ENCODE assay signal across 21 cellular contexts in the genomic region with DNA sequence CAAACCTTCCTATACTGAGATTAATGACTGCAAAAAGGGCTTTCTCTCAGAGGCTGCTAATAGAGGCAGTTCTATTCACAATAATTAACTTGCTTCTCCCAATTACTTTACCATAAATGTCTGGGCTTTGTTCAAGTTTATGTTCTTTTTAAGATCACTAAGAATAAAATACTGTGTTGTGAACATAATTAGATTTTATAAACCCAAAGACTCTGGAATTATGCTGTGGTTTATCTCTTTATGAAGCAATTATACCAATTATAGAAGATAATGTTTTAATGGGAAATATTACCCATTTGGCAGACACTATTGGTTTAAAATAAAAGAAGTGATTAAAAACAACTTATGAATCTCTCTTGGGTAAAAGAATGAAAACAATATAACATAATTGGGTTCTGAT. TPM values are rescaled to one million over a fixed set of nuclear protein-coding genes. Genes with fewer than 3 reads are reported as not detected.
DNase-seq lines count a peak whose midpoint lies in the region; ATAC-seq and TF ChIP-seq lines count a peak whose summit lies in the region.
"Had no signal": no experiment of that assay in that cellular context is flagged by ENCODE, and none has a peak within 500 bp of the region (broad histone marks: within the 10 kb centered on the region; RNA-seq: fewer than 3 reads in every experiment).

No MANE protein-coding gene starts in this region.

- H3K36me3 ChIP-seq in BLaER1 treated with 17β-estradiol and CSF1 and Interleukin-3, amounts not matched to agents 10 nM and 100 nM = 0 out of 22 replicates have a peak, but pooled peaks cover 0 to 3% (median 0%) of the 10 kb centered on the region in 11 experiments
- no peaks in the 10 kb centered on the region for H3K36me3 ChIP-seq in OCI-LY7 (ENCODE audit: insufficient read depth, low read length)
- H3K36me3 ChIP-seq: MG63 had no signal

- TF ChIP-seq CTCF in OCI-LY7 (conservative IDR thresholded peaks at IDR 0.05; ENCODE audit: low read length) = no peak

- H3K4me3 ChIP-seq in BLaER1 treated with 17β-estradiol and CSF1 and Interleukin-3, amounts not matched to agents 10 nM and 100 nM = peak overlapping the region in 4 of 10 experiments; percentile 41 to 52 (median 50); a peak in 4 of 20 replicates
- no peak overlapping the region for H3K4me3 ChIP-seq in OCI-LY7 (ENCODE audit: low read depth, low read length, poor library complexity, severe bottlenecking)
- H3K4me3 ChIP-seq: MG63 had no signal

- peak overlapping the region in 4 of 11 experiments; percentile 15 to 72 (median 30); a peak in 6 of 22 replicates for H3K9ac ChIP-seq in BLaER1 treated with 17β-estradiol and CSF1 and Interleukin-3, amounts not matched to agents 10 nM and 100 nM

- H3K27ac Mint-ChIP-seq in T-helper 1 cell treated with Interleukin-12 subunit alpha and Interleukin-12 subunit beta and Interleukin-4 antibody, amounts not matched to agents 30 μg/mL and 1 μg/mL, for 36 hours = peak overlapping the region; percentile 82
- H3K27ac Mint-ChIP-seq in immature natural killer cell = peak overlapping the region; percentile 84 to 97 (median 94)
- no peak overlapping the region for H3K27ac Mint-ChIP-seq in stimulated activated naive B cell treated with anti-CD40 and anti-IgM and Interleukin-4, amounts not matched to agents 10 μg/mL and 1 μg/mL and 100 μg/mL, for 72 hours
- H3K27ac Mint-ChIP-seq: H9, HFFc6 had no signal

- peak overlapping the region; percentile 40 to 98 (median 81); a peak in 20 of 22 replicates for H3K4me2 ChIP-seq in BLaER1 treated with 17β-estradiol and CSF1 and Interleukin-3, amounts not matched to agents 10 nM and 100 nM
- H3K4me2 ChIP-seq in OCI-LY7 (ENCODE audit: low read length) = peak overlapping the region; percentile 46; the same call in 1 of the 2 replicates

- DNase-seq in T-helper 1 cell = no peak
- no peak for DNase-seq in OCI-LY7 (ENCODE audit: low spot score)
- no peak for DNase-seq in immature natural killer cell
- no peak for DNase-seq in GM19238 (ENCODE audit: insufficient read length, low spot score)
- DNase-seq in stimulated activated naive B cell treated with anti-CD40 and anti-IgM and Interleukin-4, amounts not matched to agents 10 μg/mL and 1 μg/mL and 100 μg/mL, for 72 hours = no peak
- DNase-seq: EL, GF-D8, H9, HFFc6, Kasumi-1, MG63, NCI-H1436 treated with DMSO at 0.1 percent for 48 hours, NCI-H2029, NCI-H2171, NCI-H345, NCI-H524 treated with DMSO at 0.1 percent for 48 hours, SIG-M5 had no signal

- H3K9me2 ChIP-seq in OCI-LY7 (ENCODE audit: insufficient read depth, low read length) = no peaks in the 10 kb centered on the region

- ATAC-seq in HG03097 (IDR thresholded peaks at IDR 0.05; ENCODE audit: low FRiP score, unreplicated experiment) = no peak
- ATAC-seq in stimulated activated naive B cell treated with anti-CD40 and anti-IgM and Interleukin-4, amounts not matched to agents 10 μg/mL and 1 μg/mL and 100 μg/mL, for 72 hours (replicated peaks) = no peak

- BruUV-seq in OCI-LY7 (replicated peaks; lab: Mats Ljungman, UMichigan) = no TSS peak

- H3K27ac ChIP-seq in BLaER1 treated with 17β-estradiol and CSF1 and Interleukin-3, amounts not matched to agents 10 nM and 100 nM = peak overlapping the region in 7 of 11 experiments; percentile 15 to 73 (median 62); a peak in 9 of 22 replicates
- H3K27ac ChIP-seq in OCI-LY7 (ENCODE audit: low read depth, low read length, poor library complexity, severe bottlenecking) = no peak overlapping the region

- H3K4me3 Mint-ChIP-seq in T-helper 1 cell treated with Interleukin-12 subunit alpha and Interleukin-12 subunit beta and Interleukin-4 antibody, amounts not matched to agents 30 μg/mL and 1 μg/mL, for 36 hours = no peak overlapping the region
- H3K4me3 Mint-ChIP-seq in immature natural killer cell = peak overlapping the region; percentile 76 to 90 (median 86)
- H3K4me3 Mint-ChIP-seq in stimulated activated naive B cell treated with anti-CD40 and anti-IgM and Interleukin-4, amounts not matched to agents 10 μg/mL and 1 μg/mL and 100 μg/mL, for 72 hours = no peak overlapping the region
- H3K4me3 Mint-ChIP-seq: H9, HFFc6 had no signal

- H3K27me3 Mint-ChIP-seq in T-helper 1 cell treated with Interleukin-12 subunit alpha and Interleukin-12 subunit beta and Interleukin-4 antibody, amounts not matched to agents 30 μg/mL and 1 μg/mL, for 36 hours (ENCODE audit: low read depth) = no peaks in the 10 kb centered on the region
- H3K27me3 Mint-ChIP-seq in immature natural killer cell (ENCODE audit: low read depth in 3 of 3) = peaks cover 0 to 1% (median 0%) of the 10 kb centered on the region in 3 donors
- peaks cover 0 to 13% of the 10 kb centered on the region in 2 donors for H3K27me3 Mint-ChIP-seq in stimulated activated naive B cell treated with anti-CD40 and anti-IgM and Interleukin-4, amounts not matched to agents 10 μg/mL and 1 μg/mL and 100 μg/mL, for 72 hours

- POLR2A ChIA-PET in OCI-LY7 (lab: Charles Lee) = no interaction called here

- peaks cover 12 to 82% (median 66%) of the 10 kb centered on the region in 10 experiments for H3K4me1 ChIP-seq in BLaER1 treated with 17β-estradiol and CSF1 and Interleukin-3, amounts not matched to agents 10 nM and 100 nM
- H3K4me1 ChIP-seq in OCI-LY7 (ENCODE audit: insufficient read depth, low read length, poor library complexity, severe bottlenecking) = peaks cover 15% of the 10 kb centered on the region

- H3K9me3 Mint-ChIP-seq in T-helper 1 cell treated with Interleukin-12 subunit alpha and Interleukin-12 subunit beta and Interleukin-4 antibody, amounts not matched to agents 30 μg/mL and 1 μg/mL, for 36 hours = no peaks in the 10 kb centered on the region
- no peaks in the 10 kb centered on the region for H3K9me3 Mint-ChIP-seq in immature natural killer cell
- H3K9me3 Mint-ChIP-seq in stimulated activated naive B cell treated with anti-CD40 and anti-IgM and Interleukin-4, amounts not matched to agents 10 μg/mL and 1 μg/mL and 100 μg/mL, for 72 hours = no peaks in the 10 kb centered on the region
- H3K9me3 Mint-ChIP-seq: H9, HFFc6 had no signal

- H3K27me3 ChIP-seq in BLaER1 treated with 17β-estradiol and CSF1 and Interleukin-3, amounts not matched to agents 10 nM and 100 nM = no peaks in the 10 kb centered on the region
- H3K27me3 ChIP-seq: MG63 had no signal

- H3K4me1 Mint-ChIP-seq in T-helper 1 cell treated with Interleukin-12 subunit alpha and Interleukin-12 subunit beta and Interleukin-4 antibody, amounts not matched to agents 30 μg/mL and 1 μg/mL, for 36 hours (ENCODE audit: low read depth) = peaks cover 44% of the 10 kb centered on the region
- peaks cover 48 to 66% of the 10 kb centered on the region in 2 donors for H3K4me1 Mint-ChIP-seq in immature natural killer cell
- peaks cover 4 to 18% of the 10 kb centered on the region in 2 donors for H3K4me1 Mint-ChIP-seq in stimulated activated naive B cell treated with anti-CD40 and anti-IgM and Interleukin-4, amounts not matched to agents 10 μg/mL and 1 μg/mL and 100 μg/mL, for 72 hours

- H3K79me2 ChIP-seq in OCI-LY7 (ENCODE audit: insufficient read depth, low read depth, low read length) = no peaks in the 10 kb centered on the region

- peaks cover 0 to 18% (median 5%) of the 10 kb centered on the region in 11 experiments; a peak in 5 of 22 replicates for H3K9me3 ChIP-seq in BLaER1 treated with 17β-estradiol and CSF1 and Interleukin-3, amounts not matched to agents 10 nM and 100 nM (replicated peaks in 1 of 11)
- H3K9me3 ChIP-seq in OCI-LY7 (ENCODE audit: low read length) = no peaks in the 10 kb centered on the region
- H3K9me3 ChIP-seq: MG63 had no signal

- CTCF ChIA-PET in OCI-LY7 (lab: Charles Lee; ENCODE audit: unreplicated experiment) = no interaction called here

- H2AFZ ChIP-seq in OCI-LY7 (ENCODE audit: low read length) = peak overlapping the region; percentile 69; the same call in 1 of the 2 replicates

- H4K20me1 ChIP-seq in BLaER1 treated with 17β-estradiol and CSF1 and Interleukin-3, amounts not matched to agents 10 nM and 100 nM = no peaks in the 10 kb centered on the region
- H4K20me1 ChIP-seq in OCI-LY7 (ENCODE audit: insufficient read depth, low read length) = no peaks in the 10 kb centered on the region

- H3K36me3 Mint-ChIP-seq in T-helper 1 cell treated with Interleukin-12 subunit alpha and Interleukin-12 subunit beta and Interleukin-4 antibody, amounts not matched to agents 30 μg/mL and 1 μg/mL, for 36 hours (ENCODE audit: low read depth) = peaks cover 7% of the 10 kb centered on the region
- H3K36me3 Mint-ChIP-seq in immature natural killer cell = peaks cover 0 to 3% (median 0%) of the 10 kb centered on the region in 3 donors
- no peaks in the 10 kb centered on the region for H3K36me3 Mint-ChIP-seq in stimulated activated naive B cell treated with anti-CD40 and anti-IgM and Interleukin-4, amounts not matched to agents 10 μg/mL and 1 μg/mL and 100 μg/mL, for 72 hours

- intact Hi-C loops in OCI-LY7 (cut with micrococcal nuclease; ENCODE audit: unreplicated experiment) = no loop called here

RNA-seq across cellular contexts. Expression of a gene that starts 43.5 kb away (rescaled TPM):
- not detected in 2 replicates for total RNA-seq in OCI-LY7 (2014; rRNA removed; shearing (Covaris generic))
- not detected in 2 replicates for total RNA-seq in OCI-LY7 (2022)
- 10 to 100 TPM; 33.3 to 68.1 (median 40.5) TPM for polyA plus RNA-seq in immature natural killer cell
- total RNA-seq: A172, HFFc6 had no signal

Comparison
In these comparisons a context has a peak if more than half of its experiments do, and no peak if none do; other contexts are left out.
1. H3K4me3 Mint-ChIP-seq: peak in immature natural killer cell (5 of 5); none in T-helper 1 cell treated with Interleukin-12 subunit alpha and Interleukin-12 subunit beta and Interleukin-4 antibody, amounts not matched to agents 30 μg/mL and 1 μg/mL, for 36 hours (single experiment) and stimulated activated naive B cell treated with anti-CD40 and anti-IgM and Interleukin-4, amounts not matched to agents 10 μg/mL and 1 μg/mL and 100 μg/mL, for 72 hours (0 of 2).